ENCODE assay signal across 9 cellular contexts in the genomic region with DNA sequence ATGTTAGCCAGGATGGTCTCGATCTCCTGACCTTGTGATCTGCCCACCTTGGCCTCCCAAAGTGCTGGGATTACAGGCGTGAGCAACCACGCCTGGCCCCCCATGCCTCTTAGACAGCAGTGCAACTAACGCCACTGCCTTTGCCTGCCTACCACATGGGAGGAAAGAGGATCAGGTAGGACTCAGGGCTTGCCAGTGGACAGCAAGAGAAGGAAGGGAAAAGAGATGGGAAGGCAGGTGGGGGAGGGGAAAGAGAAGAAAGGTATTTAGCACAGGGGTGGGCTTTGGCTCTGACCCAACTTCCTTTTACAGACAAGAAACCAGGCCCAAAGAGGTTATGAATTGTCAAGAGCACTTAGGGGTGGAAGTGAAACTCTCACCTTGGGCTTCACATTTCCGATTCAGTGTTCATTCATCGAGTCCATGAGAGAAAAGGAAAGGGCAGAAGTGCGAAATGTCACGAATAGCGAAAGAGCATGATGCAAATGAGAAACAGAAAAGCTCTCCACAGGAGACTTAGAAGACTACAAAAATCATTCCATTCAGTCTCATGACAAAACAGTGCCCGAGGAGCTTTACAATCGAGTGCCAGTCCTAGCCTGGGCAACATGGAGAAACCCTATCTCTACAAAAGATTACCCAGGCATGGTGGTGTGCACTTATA. TPM values are rescaled to one million over a fixed set of nuclear protein-coding genes. Genes with fewer than 3 reads are reported as not detected.
DNase-seq lines count a peak whose midpoint lies in the region; ATAC-seq and TF ChIP-seq lines count a peak whose summit lies in the region.
"Had no signal": no experiment of that assay in that cellular context is flagged by ENCODE, and none has a peak within 500 bp of the region (broad histone marks: within the 10 kb centered on the region; RNA-seq: fewer than 3 reads in every experiment).

No MANE protein-coding gene starts in this region.

- DNase-seq in MM.1S (peak; percentile 89), endodermal cell (peak; percentile 66), ascending aorta (ENCODE audit: low spot score in 2 of 2) (no peak), coronary artery (ENCODE audit: low spot score) (no peak), NCI-H2196 (lab: John Stamatoyannopoulos, UW; ENCODE audit: unreplicated experiment) (no peak), activated gamma-delta T cell (lab: John Stamatoyannopoulos, UW) (no peak)
- DNase-seq: right lobe of liver had no signal

- TF ChIP-seq POLR2A in GM18505 (IDR thresholded peaks at IDR 0.05; ENCODE audit: borderline replicate concordance, extremely low read depth, insufficient read depth, insufficient read length) = peak; percentile 60

- 90% methylated on average over 7 to 11 of the region's 11 CpGs for WGBS in endodermal cell (ENCODE audit: insufficient coverage in 1 of 2, insufficient read length in 1 of 2), 2 experiments

- H3K4me1 Mint-ChIP-seq in endodermal cell = peaks cover 33% of the 10 kb centered on the region

- no peaks in the 10 kb centered on the region for H3K9me2 ChIP-seq in MM.1S (replicated peaks; ENCODE audit: insufficient read depth, low read length)

- H3K9me3 ChIP-seq in MM.1S (replicated peaks; ENCODE audit: insufficient read depth, low read length) (no peaks in the 10 kb centered on the region), endodermal cell (ENCODE audit: control insufficient read depth, low read length) (no peaks in the 10 kb centered on the region), ascending aorta (no peaks in the 10 kb centered on the region)
- H3K9me3 ChIP-seq: right lobe of liver had no signal

- no peak for TF ChIP-seq CTCF in MM.1S (IDR thresholded peaks at IDR 0.05; ENCODE audit: low read length)
- TF ChIP-seq CTCF in endodermal cell (conservative IDR thresholded peaks at IDR 0.05) = no peak
- TF ChIP-seq CTCF in ascending aorta (IDR thresholded peaks at IDR 0.05) = no peak
- TF ChIP-seq CTCF in coronary artery (IDR thresholded peaks at IDR 0.05) = no peak

- peaks cover 18% of the 10 kb centered on the region for H3F3A ChIP-seq in MM.1S (ENCODE audit: insufficient read depth, low read length)

- H3K27me3 ChIP-seq in MM.1S (replicated peaks; ENCODE audit: insufficient read depth, low read length) (no peaks in the 10 kb centered on the region), endodermal cell (ENCODE audit: control insufficient read depth, insufficient read depth, low read length, poor library complexity, severe bottlenecking) (no peaks in the 10 kb centered on the region), ascending aorta (no peaks in the 10 kb centered on the region)
- H3K27me3 ChIP-seq: right lobe of liver had no signal

- H3K79me2 ChIP-seq in MM.1S (ENCODE audit: low read length) = peaks cover 3% of the 10 kb centered on the region; the same call in 1 of the 2 replicates

- H3K4me1 ChIP-seq in MM.1S (ENCODE audit: low read length) (peaks cover 25% of the 10 kb centered on the region), endodermal cell (ENCODE audit: control insufficient read depth, insufficient read depth, low read length) (peaks cover 15% of the 10 kb centered on the region), ascending aorta (peaks cover 0 to 15% of the 10 kb centered on the region in 2 donors)

- H3K27me3 Mint-ChIP-seq in endodermal cell (ENCODE audit: insufficient read depth) = no peaks in the 10 kb centered on the region

- no peak overlapping the region for H2AFZ ChIP-seq in MM.1S (ENCODE audit: low read length)

- H3K9ac ChIP-seq in MM.1S (ENCODE audit: low read length) (peak overlapping the region; percentile 25; the same call in 1 of the 2 replicates), endodermal cell (ENCODE audit: extremely low read depth, low read length, poor library complexity, severe bottlenecking) (no peak overlapping the region)

- H3K4me2 ChIP-seq in MM.1S (ENCODE audit: low read depth, low read length) = peak overlapping the region; percentile 69

- peak overlapping the region; percentile 65 for H3K27ac ChIP-seq in MM.1S (ENCODE audit: low read length)
- H3K27ac ChIP-seq in endodermal cell (ENCODE audit: low read depth, low read length) = no peak overlapping the region
- no peak overlapping the region for H3K27ac ChIP-seq in ascending aorta
- H3K27ac ChIP-seq in coronary artery = no peak overlapping the region
- H3K27ac ChIP-seq: right lobe of liver had no signal

- H3K4me3 ChIP-seq in MM.1S (ENCODE audit: low read length) (no peak overlapping the region), endodermal cell (ENCODE audit: low read length) (no peak overlapping the region), ascending aorta (no peak overlapping the region), coronary artery (no peak overlapping the region)
- H3K4me3 ChIP-seq: right lobe of liver had no signal

- H3K27ac Mint-ChIP-seq in endodermal cell = peak overlapping the region; percentile 42

- H3K9me3 Mint-ChIP-seq in endodermal cell = no peaks in the 10 kb centered on the region

- no peaks in the 10 kb centered on the region for H3K36me3 ChIP-seq in MM.1S (replicated peaks; ENCODE audit: insufficient read depth, low read length)
- H3K36me3 ChIP-seq in endodermal cell (ENCODE audit: control insufficient read depth, insufficient read depth, low read length) = no peaks in the 10 kb centered on the region
- H3K36me3 ChIP-seq in ascending aorta = peaks cover 3 to 4% of the 10 kb centered on the region in 2 donors
- H3K36me3 ChIP-seq: right lobe of liver had no signal

- peaks cover 3% of the 10 kb centered on the region; the same call in 1 of the 2 replicates for H4K20me1 ChIP-seq in MM.1S (ENCODE audit: insufficient read depth, low read length)

- intact Hi-C loops in ascending aorta (cut with DNase I) = no loop called here

- peaks cover 4% of the 10 kb centered on the region for H3K36me3 Mint-ChIP-seq in endodermal cell (ENCODE audit: low read depth)

- no peak overlapping the region for H3K4me3 Mint-ChIP-seq in endodermal cell

- ATAC-seq in GM18505 (IDR thresholded peaks at IDR 0.05; ENCODE audit: unreplicated experiment) = peak; percentile 45
- peak; percentile 51 for ATAC-seq in GM21576 (IDR thresholded peaks at IDR 0.05; ENCODE audit: unreplicated experiment)

RNA-seq across cellular contexts. Expression of a gene that starts 36.4 kb away (rescaled TPM):
- 10 to 100 TPM in 1 of 2 donors, 1 to 10 TPM in 1; 9.8 to 10.3 TPM for total RNA-seq in endodermal cell
- polyA plus RNA-seq in endodermal cell (2013, experiment 1 of 2) = 26.6 TPM
- 26.3 TPM for polyA plus RNA-seq in endodermal cell (2013, experiment 2 of 2)
- not detected for total RNA-seq in ascending aorta

Comparison
In these comparisons a context has a peak if more than half of its experiments do, and no peak if none do; other contexts are left out.
1. DNase-seq: peak in MM.1S (single experiment) and endodermal cell (single experiment); none in ascending aorta (0 of 2), coronary artery (single experiment), NCI-H2196 (single experiment) and activated gamma-delta T cell (single experiment).
2. RNA of a gene that starts 36.4 kb away (total RNA-seq): 9.8 to 10.3 TPM in endodermal cell; not detected in ascending aorta (single experiment); every median in the first group is over 10 times any median in the second.